ENCODE assay signal across 20 cellular contexts in the genomic region with DNA sequence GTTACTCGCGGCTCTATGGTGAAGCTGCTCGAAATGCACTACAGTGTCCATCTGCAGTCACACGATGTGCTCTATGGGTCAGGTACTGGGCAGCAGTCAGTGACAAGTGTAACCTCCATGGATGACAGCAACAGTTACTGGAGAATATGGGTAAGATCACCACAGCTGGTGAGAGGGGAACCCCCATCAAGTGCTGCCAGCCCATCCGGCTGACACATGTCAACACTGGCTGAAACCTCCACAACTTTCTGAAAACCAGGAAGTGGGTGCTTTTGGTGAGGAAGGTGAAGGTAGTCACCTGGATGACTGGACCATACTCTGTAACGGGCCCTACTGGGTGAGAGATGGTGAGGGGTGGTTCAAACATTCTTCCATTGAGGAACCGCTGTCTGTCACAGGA.
"Had no signal": no experiment of that assay in that cellular context is flagged by ENCODE, and none has a peak within 500 bp of the region (broad histone marks: within the 10 kb centered on the region; RNA-seq: fewer than 3 reads in every experiment).

No MANE protein-coding gene starts in this region.

- H3K27ac ChIP-seq: coronary artery, esophagus squamous epithelium, hepatocyte had no signal

- H3K36me3 ChIP-seq: esophagus squamous epithelium, left lung had no signal

- H3K9me3 ChIP-seq: esophagus squamous epithelium had no signal

- ATAC-seq: activated CD8-positive, alpha-beta memory T cell treated with anti-CD3 and anti-CD28 coated beads, Interleukin-2, amount 10 ng/mL, durations not matched to agents 7 days and 5 days; left lung; naive thymus-derived CD8-positive, alpha-beta T cell; right cardiac atrium had no signal

- H3K4me2 ChIP-seq: hepatocyte had no signal

- H3K4me3 ChIP-seq: coronary artery, esophagus squamous epithelium, hepatocyte, left lung had no signal

- H3K27ac Mint-ChIP-seq: activated CD8-positive, alpha-beta memory T cell treated with anti-CD3 and anti-CD28 coated beads, Interleukin-2, amount 10 ng/mL, durations not matched to agents 7 days and 5 days; activated naive CD8-positive, alpha-beta T cell; activated T-cell treated with anti-CD3 and anti-CD28 coated beads, Interleukin-2, amount 50 U/mL, for 24 hours; brain; naive thymus-derived CD8-positive, alpha-beta T cell; progenitor cell of endocrine pancreas had no signal

- DNase-seq: activated CD4-positive, alpha-beta T cell treated with anti-CD3 and anti-CD28 coated beads, Interleukin-2, amount 50 U/mL, for 48 hours; activated CD8-positive, alpha-beta memory T cell treated with anti-CD3 and anti-CD28 coated beads, Interleukin-2, amount 10 ng/mL, durations not matched to agents 7 days and 5 days; activated effector memory CD4-positive, alpha-beta T cell treated with anti-CD3 and anti-CD28 coated beads, Interleukin-2, amount 50 U/mL, for 16 hours; activated T-cell treated with anti-CD3 and anti-CD28 coated beads, Interleukin-2, amount 50 U/mL, for 24 hours; central memory CD4-positive, alpha-beta T cell; effector CD4-positive, alpha-beta T cell; esophagus squamous epithelium; naive thymus-derived CD8-positive, alpha-beta T cell; occipital lobe; right cardiac atrium; small intestine; stimulated activated CD4-positive, alpha-beta T cell treated with anti-CD3 and anti-CD28 coated beads, Interleukin-4, amount 100 ng/mL, for 24 hours; stimulated activated CD8-positive, alpha-beta memory T cell treated with anti-CD3 and anti-CD28 coated beads, Interleukin-4, amount 100 ng/mL, for 48 hours; T-helper 9 cell had no signal

- H3K27me3 ChIP-seq: esophagus squamous epithelium, hepatocyte, left lung had no signal

- H3K27me3 Mint-ChIP-seq: activated naive CD8-positive, alpha-beta T cell; brain; progenitor cell of endocrine pancreas had no signal

- H3K4me3 Mint-ChIP-seq: activated CD8-positive, alpha-beta memory T cell treated with anti-CD3 and anti-CD28 coated beads, Interleukin-2, amount 10 ng/mL, durations not matched to agents 7 days and 5 days; activated naive CD8-positive, alpha-beta T cell; activated T-cell treated with anti-CD3 and anti-CD28 coated beads, Interleukin-2, amount 50 U/mL, for 24 hours; brain; naive thymus-derived CD8-positive, alpha-beta T cell had no signal
